Comparison of ENCODE assay signal across 12 cellular contexts in the genomic region with DNA sequence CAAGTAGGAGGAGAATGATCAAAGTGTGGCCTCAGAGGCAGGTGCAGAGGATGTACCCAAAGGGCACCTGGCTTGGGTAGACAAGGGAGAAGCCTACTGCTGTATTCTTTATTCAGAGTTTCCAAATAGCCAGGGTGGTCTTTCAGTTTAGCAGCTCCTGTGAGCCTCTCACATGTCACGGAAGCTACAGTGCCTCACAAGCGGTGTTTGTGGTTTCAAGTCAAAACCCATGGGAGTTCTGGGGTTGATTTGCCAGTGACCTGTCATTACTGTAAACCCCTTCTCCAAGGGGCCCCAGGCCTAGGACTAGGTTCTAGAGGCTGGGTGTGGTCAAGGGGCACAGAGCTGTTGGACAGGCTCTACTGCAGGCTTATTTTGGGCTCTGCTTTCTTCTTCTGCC. TPM values are rescaled to one million over a fixed set of nuclear protein-coding genes. Genes with fewer than 3 reads are reported as not detected.
DNase-seq lines count a peak whose midpoint lies in the region; ATAC-seq and TF ChIP-seq lines count a peak whose summit lies in the region.
"Had no signal": no experiment of that assay in that cellular context is flagged by ENCODE, and none has a peak within 500 bp of the region (broad histone marks: within the 10 kb centered on the region; RNA-seq: fewer than 3 reads in every experiment).

No MANE protein-coding gene starts in this region.

- H3K27me3 Mint-ChIP-seq in activated T-cell treated with anti-CD3 and anti-CD28 coated beads, Interleukin-2, amount 50 U/mL, for 4 hours (ENCODE audit: low read depth) = no peaks in the 10 kb centered on the region
- peaks cover 5% of the 10 kb centered on the region for H3K27me3 Mint-ChIP-seq in stimulated activated naive CD8-positive, alpha-beta T cell treated with anti-CD3 and anti-CD28 coated beads, Interleukin-15, Interleukin-2, amounts not matched to agents 100 ng/mL and 50 ng/mL, for 24 hours
- H3K27me3 Mint-ChIP-seq in osteocyte (ENCODE audit: unreplicated experiment) = peaks cover 15% of the 10 kb centered on the region
- H3K27me3 Mint-ChIP-seq: activated naive CD4-positive, alpha-beta T cell treated with anti-CD3 and anti-CD28 coated beads, Interleukin-2, amount 50 U/mL, for 24 hours had no signal

- no peak overlapping the region for H3K4me3 Mint-ChIP-seq in activated T-cell treated with anti-CD3 and anti-CD28 coated beads, Interleukin-2, amount 50 U/mL, for 4 hours
- H3K4me3 Mint-ChIP-seq in stimulated activated naive CD8-positive, alpha-beta T cell treated with anti-CD3 and anti-CD28 coated beads, Interleukin-15, Interleukin-2, amounts not matched to agents 100 ng/mL and 50 ng/mL, for 24 hours = no peak overlapping the region
- H3K4me3 Mint-ChIP-seq in osteocyte (ENCODE audit: unreplicated experiment) = no peak overlapping the region
- H3K4me3 Mint-ChIP-seq: activated naive CD4-positive, alpha-beta T cell treated with anti-CD3 and anti-CD28 coated beads, Interleukin-2, amount 50 U/mL, for 24 hours had no signal

- no peak for TF ChIP-seq CTCF in osteocyte (IDR thresholded peaks at IDR 0.05)

- H3K9me3 Mint-ChIP-seq in activated T-cell treated with anti-CD3 and anti-CD28 coated beads, Interleukin-2, amount 50 U/mL, for 4 hours = no peaks in the 10 kb centered on the region
- no peaks in the 10 kb centered on the region for H3K9me3 Mint-ChIP-seq in stimulated activated naive CD8-positive, alpha-beta T cell treated with anti-CD3 and anti-CD28 coated beads, Interleukin-15, Interleukin-2, amounts not matched to agents 100 ng/mL and 50 ng/mL, for 24 hours
- no peaks in the 10 kb centered on the region for H3K9me3 Mint-ChIP-seq in osteocyte (ENCODE audit: unreplicated experiment)
- H3K9me3 Mint-ChIP-seq: activated naive CD4-positive, alpha-beta T cell treated with anti-CD3 and anti-CD28 coated beads, Interleukin-2, amount 50 U/mL, for 24 hours had no signal

- H3K36me3 Mint-ChIP-seq in activated T-cell treated with anti-CD3 and anti-CD28 coated beads, Interleukin-2, amount 50 U/mL, for 4 hours (ENCODE audit: insufficient read depth) = no peaks in the 10 kb centered on the region
- H3K36me3 Mint-ChIP-seq in stimulated activated naive CD8-positive, alpha-beta T cell treated with anti-CD3 and anti-CD28 coated beads, Interleukin-15, Interleukin-2, amounts not matched to agents 100 ng/mL and 50 ng/mL, for 24 hours (ENCODE audit: low read depth) = no peaks in the 10 kb centered on the region
- H3K36me3 Mint-ChIP-seq in osteocyte (ENCODE audit: unreplicated experiment) = no peaks in the 10 kb centered on the region
- H3K36me3 Mint-ChIP-seq: activated naive CD4-positive, alpha-beta T cell treated with anti-CD3 and anti-CD28 coated beads, Interleukin-2, amount 50 U/mL, for 24 hours had no signal

- ATAC-seq in activated T-cell treated with anti-CD3 and anti-CD28 coated beads, Interleukin-2, amount 50 U/mL, for 4 hours = peak; percentile 25 to 27
- peak; percentile 60 for ATAC-seq in HG02623 (IDR thresholded peaks at IDR 0.05; ENCODE audit: unreplicated experiment)

- H3K27ac Mint-ChIP-seq in stimulated activated naive CD8-positive, alpha-beta T cell treated with anti-CD3 and anti-CD28 coated beads, Interleukin-15, Interleukin-2, amounts not matched to agents 100 ng/mL and 50 ng/mL, for 24 hours = peak overlapping the region; percentile 65
- no peak overlapping the region for H3K27ac Mint-ChIP-seq in osteocyte (ENCODE audit: unreplicated experiment)
- H3K27ac Mint-ChIP-seq: activated naive CD4-positive, alpha-beta T cell treated with anti-CD3 and anti-CD28 coated beads, Interleukin-2, amount 50 U/mL, for 24 hours had no signal

- peaks cover 55% of the 10 kb centered on the region for H3K4me1 Mint-ChIP-seq in activated T-cell treated with anti-CD3 and anti-CD28 coated beads, Interleukin-2, amount 50 U/mL, for 4 hours (ENCODE audit: low read depth)
- H3K4me1 Mint-ChIP-seq in stimulated activated naive CD8-positive, alpha-beta T cell treated with anti-CD3 and anti-CD28 coated beads, Interleukin-15, Interleukin-2, amounts not matched to agents 100 ng/mL and 50 ng/mL, for 24 hours (ENCODE audit: low read depth) = peaks cover 59% of the 10 kb centered on the region
- H3K4me1 Mint-ChIP-seq in osteocyte (ENCODE audit: unreplicated experiment) = no peaks in the 10 kb centered on the region

- in situ Hi-C loops in KBM-7 (cut with MboI; ENCODE audit: low pct_unique_long_range_greater_than_20kb, low sequenced_read_pairs) = no loop called here

- DNase-seq in activated T-cell treated with anti-CD3 and anti-CD28 coated beads, Interleukin-2, amount 50 U/mL, for 4 hours = no peak
- DNase-seq in activated T-cell treated with anti-CD3 and anti-CD28 coated beads for 4 hours (no peak), KBM-7 (peak; percentile 18), osteocyte (ENCODE audit: extremely low spot score, unreplicated experiment) (no peak), NCI-H774 (lab: John Stamatoyannopoulos, UW) (no peak), LoVo (ENCODE audit: low spot score) (no peak)
- DNase-seq: left ventricle myocardium inferior had no signal

RNA-seq across cellular contexts. Expression of a gene that starts 10.2 kb away (rescaled TPM):
- 100 to 1,000 TPM in 1 of 3 donors, 10 to 100 TPM in 2; 38.4 to 111 (median 54.1) TPM for total RNA-seq in activated T-cell treated with anti-CD3 and anti-CD28 coated beads, Interleukin-2, amount 50 U/mL, for 4 hours
- total RNA-seq in osteocyte = not detected in 2 replicates
- total RNA-seq: epithelial cell of proximal tubule, SJSA1 had no signal

RNA-seq across cellular contexts. Expression of a gene that starts 11.9 kb away (rescaled TPM):
- total RNA-seq in activated T-cell treated with anti-CD3 and anti-CD28 coated beads, Interleukin-2, amount 50 U/mL, for 4 hours = under 1 TPM in 1 of 3 donors, not detected in 2; 0.19 TPM
- total RNA-seq in osteocyte = not detected in 2 replicates
- total RNA-seq: epithelial cell of proximal tubule, left ventricle myocardium inferior, SJSA1 had no signal

Comparison
In these comparisons a context has a peak if more than half of its experiments do, and no peak if none do; other contexts are left out.
1. RNA of a gene that starts 10.2 kb away (total RNA-seq): 38.4 to 111 TPM in activated T-cell treated with anti-CD3 and anti-CD28 coated beads, Interleukin-2, amount 50 U/mL, for 4 hours; not detected in osteocyte; every median in the first group is over 10 times any median in the second.